8 cellular contexts compared by ENCODE assay signal in the genomic region with DNA sequence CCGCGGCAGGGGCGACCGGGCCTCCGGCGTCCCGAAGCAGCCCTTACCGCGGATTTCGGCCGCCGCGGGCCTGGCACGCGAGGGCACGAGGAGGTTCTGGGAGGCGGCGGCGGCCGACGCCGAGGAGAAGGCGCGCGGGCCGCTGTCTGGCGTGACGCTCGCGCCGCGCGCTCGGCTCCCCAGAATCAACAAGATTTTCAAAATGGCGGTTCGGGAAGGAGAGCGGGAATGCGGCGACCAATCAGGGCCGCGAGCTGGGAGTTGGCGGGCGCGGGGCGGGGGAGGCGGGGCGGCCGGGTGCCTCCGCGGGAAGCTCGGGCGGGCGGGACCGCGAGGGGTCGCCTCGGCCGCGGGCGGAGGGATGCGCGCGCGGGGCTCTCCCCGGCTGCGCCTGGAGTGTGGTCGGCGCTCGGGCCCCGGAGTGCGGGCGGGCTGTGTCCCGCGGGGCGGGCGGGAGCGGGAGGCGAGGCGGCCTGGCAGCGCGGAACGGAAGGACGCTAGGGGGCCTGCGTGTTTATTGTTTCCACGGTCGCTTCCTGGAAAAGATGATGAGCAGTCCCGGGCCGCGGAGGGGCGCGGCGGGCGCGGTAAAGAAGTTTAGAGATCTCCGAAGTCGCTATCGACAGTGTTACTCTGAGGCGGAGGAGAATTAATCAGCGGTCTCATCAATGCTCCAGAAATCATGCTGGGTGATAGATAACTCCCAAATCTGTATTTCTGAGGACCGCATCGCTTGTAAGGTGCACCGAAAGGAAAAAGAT. TPM values are rescaled to one million over a fixed set of nuclear protein-coding genes. Genes with fewer than 3 reads are reported as not detected.
DNase-seq lines count a peak whose midpoint lies in the region; ATAC-seq and TF ChIP-seq lines count a peak whose summit lies in the region.

A gene with protein sequence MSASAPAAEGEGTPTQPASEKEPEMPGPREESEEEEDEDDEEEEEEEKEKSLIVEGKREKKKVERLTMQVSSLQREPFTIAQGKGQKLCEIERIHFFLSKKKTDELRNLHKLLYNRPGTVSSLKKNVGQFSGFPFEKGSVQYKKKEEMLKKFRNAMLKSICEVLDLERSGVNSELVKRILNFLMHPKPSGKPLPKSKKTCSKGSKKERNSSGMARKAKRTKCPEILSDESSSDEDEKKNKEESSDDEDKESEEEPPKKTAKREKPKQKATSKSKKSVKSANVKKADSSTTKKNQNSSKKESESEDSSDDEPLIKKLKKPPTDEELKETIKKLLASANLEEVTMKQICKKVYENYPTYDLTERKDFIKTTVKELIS (minus strand): TSS at position 193 of the 761 bp plus-strand sequence. CDS start 543 bp downstream, outside the sequence.

- H3K4me1 ChIP-seq in right atrium auricular region: peaks cover 0 to 40% of the 10 kb centered on the region in 2 donors
- peaks cover 1% of the 10 kb centered on the region for H3K4me1 ChIP-seq in urinary bladder (ENCODE audit: insufficient read depth)

- peak; percentile 25 for ATAC-seq in HG02870 (IDR thresholded peaks at IDR 0.05; ENCODE audit: unreplicated experiment)

- H3K27me3 ChIP-seq in right atrium auricular region: no peaks in the 10 kb centered on the region

- peak within 1 kb of the TSS; percentile 98 to 99 for H3K27ac ChIP-seq in right atrium auricular region
- peak within 1 kb of the TSS; percentile 97 for H3K27ac ChIP-seq in urinary bladder (ENCODE audit: low read depth)

- in situ Hi-C loops in GM13976 (cut with MboI; ENCODE audit: low sequenced_read_pairs, unreplicated experiment): no loop called here

- no peaks in the 10 kb centered on the region for H3K9me3 ChIP-seq in right atrium auricular region

- H3K4me3 ChIP-seq in right atrium auricular region (peak within 1 kb of the TSS; percentile 80 to 87), urinary bladder (ENCODE audit: low read depth, low read length) (peak within 1 kb of the TSS; percentile 82)

- no peaks in the 10 kb centered on the region for H3K36me3 ChIP-seq in right atrium auricular region
- no peaks in the 10 kb centered on the region for H3K36me3 ChIP-seq in urinary bladder (ENCODE audit: insufficient read depth)

- under 1% methylated on average over 102 of the region's 102 CpGs for WGBS in urinary bladder

- TF ChIP-seq CTCF in GM13976 (IDR thresholded peaks at IDR 0.05; ENCODE audit: borderline replicate concordance, control extremely low read depth, extremely low read depth, insufficient read depth, missing control alignments) (peak; percentile 70), right atrium auricular region (IDR thresholded peaks at IDR 0.05) (peak; percentile 52 to 68)

- DNase-seq in GM13976 (ENCODE audit: low spot score): peak; percentile 85
- peak; percentile 66 for DNase-seq in NCI-H1694 (lab: John Stamatoyannopoulos, UW)
- peak; percentile 63 to 85 (median 77) for DNase-seq in T-helper 2 cell
- DNase-seq in amygdala (lab: John Stamatoyannopoulos, UW): peak in 55 of 56 donors; percentile 33 to 97 (median 90)
- peak; percentile 85 for DNase-seq in right atrium auricular region (ENCODE audit: low spot score)
- DNase-seq in pulmonary artery endothelial cell (ENCODE audit: low read depth, low spot score): peak; percentile 26

RNA-seq across cellular contexts. Expression of the gene that starts here (rescaled TPM):
- total RNA-seq in right atrium auricular region (100 to 1,000 TPM in 1 of 2 donors, 10 to 100 TPM in 1; 94.7 to 109 TPM), pulmonary artery endothelial cell (107 and 149 TPM in 2 replicates), urinary bladder (205 TPM)
- polyA plus RNA-seq in urinary bladder: 82.0 TPM

Comparison
In these comparisons a context has a peak if more than half of its experiments do, and no peak if none do; other contexts are left out.
1. Peak in every context shown above with its lines: DNase-seq, ATAC-seq, H3K4me3 ChIP-seq and H3K27ac ChIP-seq.
2. DNase-seq: peak in every context shown above with its lines; median percentile 90 in amygdala; 85 in GM13976; 85 in right atrium auricular region; 77 in T-helper 2 cell; 66 in NCI-H1694; 26 in pulmonary artery endothelial cell.